In genomic region chrX:24491741-24492140, GRCh38 we compare ENCODE assay signal across 25 cellular contexts.
"Had no signal": no experiment of that assay in that cellular context is flagged by ENCODE, and none has a peak within 500 bp of the region (broad histone marks: within the 10 kb centered on the region; RNA-seq: fewer than 3 reads in every experiment).

No MANE protein-coding gene starts in this region.

- H3K27ac ChIP-seq: foreskin keratinocyte, neutrophil, pancreas, psoas muscle, right atrium auricular region, thyroid gland had no signal

- ATAC-seq: activated CD8-positive, alpha-beta memory T cell treated with anti-CD3 and anti-CD28 coated beads, Interleukin-2, amount 10 ng/mL, durations not matched to agents 7 days and 5 days; activated naive CD8-positive, alpha-beta T cell treated with anti-CD3 and anti-CD28 coated beads, Interleukin-2, amount 50 U/mL, for 24 hours; foreskin keratinocyte; left colon; pancreas; psoas muscle; stimulated activated naive CD8-positive, alpha-beta T cell treated with anti-CD3 and anti-CD28 coated beads, Interleukin-15, Interleukin-2, amounts not matched to agents 100 U/mL and 50 U/mL, for 24 hours had no signal

- H3K4me1 ChIP-seq: psoas muscle, right atrium auricular region, thyroid gland had no signal

- H3K9me3 Mint-ChIP-seq: activated CD4-positive, alpha-beta memory T cell treated with anti-CD3 and anti-CD28 coated beads for 36 hours; activated naive CD8-positive, alpha-beta T cell treated with anti-CD3 and anti-CD28 coated beads, Interleukin-2, amount 50 U/mL, for 24 hours; brain; memory B cell; nephron; T-helper 1 cell treated with Interleukin-12 subunit alpha and Interleukin-12 subunit beta and Interleukin-4 antibody, amounts not matched to agents 30 μg/mL and 1 μg/mL, for 36 hours had no signal

- H3K27me3 Mint-ChIP-seq: activated CD4-positive, alpha-beta memory T cell treated with anti-CD3 and anti-CD28 coated beads for 36 hours; activated CD8-positive, alpha-beta memory T cell treated with anti-CD3 and anti-CD28 coated beads, Interleukin-2, amount 10 ng/mL, durations not matched to agents 7 days and 5 days; activated naive CD8-positive, alpha-beta T cell treated with anti-CD3 and anti-CD28 coated beads, Interleukin-2, amount 50 U/mL, for 24 hours; brain; memory B cell had no signal

- H3K36me3 ChIP-seq: pancreas, right atrium auricular region, thyroid gland had no signal

- H3K27me3 ChIP-seq: foreskin keratinocyte, neutrophil, right atrium auricular region, thyroid gland had no signal

- H3K9me3 ChIP-seq: neutrophil, pancreas, psoas muscle, right atrium auricular region, thyroid gland had no signal

- H3K27ac Mint-ChIP-seq: activated CD4-positive, alpha-beta memory T cell treated with anti-CD3 and anti-CD28 coated beads for 36 hours; activated CD8-positive, alpha-beta memory T cell treated with anti-CD3 and anti-CD28 coated beads, Interleukin-2, amount 10 ng/mL, durations not matched to agents 7 days and 5 days; activated naive CD8-positive, alpha-beta T cell treated with anti-CD3 and anti-CD28 coated beads, Interleukin-2, amount 50 U/mL, for 24 hours; brain; memory B cell; nephron; T-helper 1 cell treated with Interleukin-12 subunit alpha and Interleukin-12 subunit beta and Interleukin-4 antibody, amounts not matched to agents 30 μg/mL and 1 μg/mL, for 36 hours had no signal

- H3K4me3 ChIP-seq: pancreas, psoas muscle, right atrium auricular region, thyroid gland had no signal

- H3K36me3 Mint-ChIP-seq: activated CD4-positive, alpha-beta memory T cell treated with anti-CD3 and anti-CD28 coated beads for 36 hours had no signal

- H3K4me3 Mint-ChIP-seq: activated CD4-positive, alpha-beta memory T cell treated with anti-CD3 and anti-CD28 coated beads for 36 hours; activated CD8-positive, alpha-beta memory T cell treated with anti-CD3 and anti-CD28 coated beads, Interleukin-2, amount 10 ng/mL, durations not matched to agents 7 days and 5 days; activated naive CD8-positive, alpha-beta T cell treated with anti-CD3 and anti-CD28 coated beads, Interleukin-2, amount 50 U/mL, for 24 hours; brain; memory B cell; nephron; T-helper 1 cell treated with Interleukin-12 subunit alpha and Interleukin-12 subunit beta and Interleukin-4 antibody, amounts not matched to agents 30 μg/mL and 1 μg/mL, for 36 hours had no signal

- DNase-seq: activated CD4-positive, alpha-beta memory T cell treated with anti-CD3 and anti-CD28 coated beads for 36 hours; activated CD4-positive, alpha-beta T cell treated with anti-CD3 and anti-CD28 coated beads for 48 hours; activated CD8-positive, alpha-beta memory T cell treated with anti-CD3 and anti-CD28 coated beads, Interleukin-2, amount 10 ng/mL, durations not matched to agents 7 days and 5 days; activated gamma-delta T cell; activated naive CD4-positive, alpha-beta T cell treated with anti-CD3 and anti-CD28 coated beads, Interleukin-2, amount 50 U/mL, for 16 hours; activated naive CD8-positive, alpha-beta T cell treated with anti-CD3 and anti-CD28 coated beads, Interleukin-2, amount 50 U/mL, for 24 hours; activated T-cell treated with anti-CD3 and anti-CD28 coated beads for 4 hours; anterior cingulate cortex; caudate nucleus; dermis blood vessel endothelial cell; effector memory CD4-positive, alpha-beta T cell; foreskin keratinocyte; left colon; pancreas; psoas muscle; stimulated activated CD4-positive, alpha-beta T cell treated with anti-CD3 and anti-CD28 coated beads, Interleukin-4, amount 100 ng/mL, for 24 hours; stimulated activated naive CD8-positive, alpha-beta T cell treated with anti-CD3 and anti-CD28 coated beads, Interleukin-15, Interleukin-2, amounts not matched to agents 100 U/mL and 50 U/mL, for 24 hours; T1000; thyroid gland had no signal
